ENCODE assay signal across 10 cellular contexts in the genomic region with DNA sequence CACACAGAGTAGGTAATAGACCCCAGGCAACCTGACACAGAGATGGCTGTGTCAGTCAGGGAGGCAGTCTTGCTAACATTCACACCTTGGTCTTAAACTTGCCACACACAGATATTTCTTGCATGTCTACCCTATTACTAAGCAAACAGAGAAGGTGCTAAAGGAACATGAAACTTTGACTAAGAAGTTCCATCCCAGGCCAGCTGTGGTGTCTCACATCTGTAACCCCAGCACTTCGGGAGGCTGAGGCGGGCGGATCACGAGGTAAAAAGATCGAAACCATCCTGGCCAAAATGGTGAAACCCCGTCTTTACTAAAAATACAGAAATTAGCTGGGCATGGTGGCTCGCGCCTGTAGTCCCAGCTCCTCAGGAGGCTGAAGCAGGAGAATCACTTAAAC.
DNase-seq lines count a peak whose midpoint lies in the region; ATAC-seq and TF ChIP-seq lines count a peak whose summit lies in the region.
"Had no signal": no experiment of that assay in that cellular context is flagged by ENCODE, and none has a peak within 500 bp of the region (broad histone marks: within the 10 kb centered on the region; RNA-seq: fewer than 3 reads in every experiment).

No MANE protein-coding gene starts in this region.

- intact Hi-C loops in activated T-helper 1 cell treated with anti-CD3 and anti-CD28 coated beads, Interleukin-12 subunit alpha, Interleukin-12 subunit beta, Interleukin-2, Interleukin-4 antibody, amounts not matched to agents 30 ng/mL and 10 ng/mL and 1 ng/mL, durations not matched to agents 14 hours and 24 hours and 36 hours (cut with micrococcal nuclease): loop anchor here (1.0 kb wide), 7 partner anchors 9 to 599 kb away; no protein-coding TSS in a partner anchor

- peak overlapping the region; percentile 94 for H3K27ac Mint-ChIP-seq in activated T-helper 1 cell treated with anti-CD3 and anti-CD28 coated beads, Interleukin-12 subunit alpha, Interleukin-12 subunit beta, Interleukin-2, Interleukin-4 antibody, amounts not matched to agents 30 ng/mL and 10 ng/mL and 1 ng/mL, durations not matched to agents 14 hours and 24 hours and 36 hours
- no peak overlapping the region for H3K27ac Mint-ChIP-seq in osteocyte (ENCODE audit: unreplicated experiment)

- peak; percentile 65 for DNase-seq in NK-92 treated with Interleukin-12 subunit alpha and Interleukin-12 subunit beta, amount 100 ng/mL, for 24 hours (lab: John Stamatoyannopoulos, UW)
- DNase-seq in NK-92 (lab: John Stamatoyannopoulos, UW; ENCODE audit: unreplicated experiment) (no peak), osteocyte (ENCODE audit: extremely low spot score, unreplicated experiment) (no peak), DMS153 treated with DMSO at 0.1 percent for 48 hours (lab: John Stamatoyannopoulos, UW; ENCODE audit: unreplicated experiment) (no peak), NOMO-1 (lab: John Stamatoyannopoulos, UW; ENCODE audit: unreplicated experiment in 2 of 2) (no peak)
- peak; percentile 48 for DNase-seq in activated T-helper 1 cell treated with anti-CD3 and anti-CD28 coated beads, Interleukin-12 subunit alpha, Interleukin-12 subunit beta, Interleukin-2, Interleukin-4 antibody, amounts not matched to agents 30 ng/mL and 10 ng/mL and 1 ng/mL, durations not matched to agents 14 hours and 24 hours and 36 hours (ENCODE audit: low spot score)
- peak; percentile 33 for DNase-seq in stimulated activated CD8-positive, alpha-beta memory T cell treated with anti-CD3 and anti-CD28 coated beads, Interleukin-7, amount 100 ng/mL, for 24 hours (ENCODE audit: low read depth)
- DNase-seq: NCI-H1105 treated with DMSO at 0.1 percent for 48 hours, right lobe of liver had no signal

- ATAC-seq in HG03342 (IDR thresholded peaks at IDR 0.05; ENCODE audit: unreplicated experiment): peak; percentile 85

- H3K36me3 Mint-ChIP-seq in activated T-helper 1 cell treated with anti-CD3 and anti-CD28 coated beads, Interleukin-12 subunit alpha, Interleukin-12 subunit beta, Interleukin-2, Interleukin-4 antibody, amounts not matched to agents 30 ng/mL and 10 ng/mL and 1 ng/mL, durations not matched to agents 14 hours and 24 hours and 36 hours (ENCODE audit: low read depth): peaks cover 5% of the 10 kb centered on the region
- no peaks in the 10 kb centered on the region for H3K36me3 Mint-ChIP-seq in osteocyte (ENCODE audit: unreplicated experiment)

- H3K27me3 Mint-ChIP-seq in activated T-helper 1 cell treated with anti-CD3 and anti-CD28 coated beads, Interleukin-12 subunit alpha, Interleukin-12 subunit beta, Interleukin-2, Interleukin-4 antibody, amounts not matched to agents 30 ng/mL and 10 ng/mL and 1 ng/mL, durations not matched to agents 14 hours and 24 hours and 36 hours (ENCODE audit: insufficient read depth): no peaks in the 10 kb centered on the region
- peaks cover under 1% of the 10 kb centered on the region for H3K27me3 Mint-ChIP-seq in osteocyte (ENCODE audit: unreplicated experiment)

- H3K4me3 Mint-ChIP-seq in activated T-helper 1 cell treated with anti-CD3 and anti-CD28 coated beads, Interleukin-12 subunit alpha, Interleukin-12 subunit beta, Interleukin-2, Interleukin-4 antibody, amounts not matched to agents 30 ng/mL and 10 ng/mL and 1 ng/mL, durations not matched to agents 14 hours and 24 hours and 36 hours: peak overlapping the region; percentile 31
- H3K4me3 Mint-ChIP-seq in osteocyte (ENCODE audit: unreplicated experiment): no peak overlapping the region

- H3K4me1 Mint-ChIP-seq in activated T-helper 1 cell treated with anti-CD3 and anti-CD28 coated beads, Interleukin-12 subunit alpha, Interleukin-12 subunit beta, Interleukin-2, Interleukin-4 antibody, amounts not matched to agents 30 ng/mL and 10 ng/mL and 1 ng/mL, durations not matched to agents 14 hours and 24 hours and 36 hours (ENCODE audit: low read depth): peaks cover 53% of the 10 kb centered on the region
- peaks cover 25% of the 10 kb centered on the region for H3K4me1 Mint-ChIP-seq in osteocyte (ENCODE audit: unreplicated experiment)

- no peak for TF ChIP-seq CTCF in osteocyte (IDR thresholded peaks at IDR 0.05)

- peaks cover 4% of the 10 kb centered on the region for H3K9me3 Mint-ChIP-seq in activated T-helper 1 cell treated with anti-CD3 and anti-CD28 coated beads, Interleukin-12 subunit alpha, Interleukin-12 subunit beta, Interleukin-2, Interleukin-4 antibody, amounts not matched to agents 30 ng/mL and 10 ng/mL and 1 ng/mL, durations not matched to agents 14 hours and 24 hours and 36 hours
- no peaks in the 10 kb centered on the region for H3K9me3 Mint-ChIP-seq in osteocyte (ENCODE audit: unreplicated experiment)

Comparison
In these comparisons a context has a peak if more than half of its experiments do, and no peak if none do; other contexts are left out.
1. DNase-seq: peak in NK-92 treated with Interleukin-12 subunit alpha and Interleukin-12 subunit beta, amount 100 ng/mL, for 24 hours (single experiment), activated T-helper 1 cell treated with anti-CD3 and anti-CD28 coated beads, Interleukin-12 subunit alpha, Interleukin-12 subunit beta, Interleukin-2, Interleukin-4 antibody, amounts not matched to agents 30 ng/mL and 10 ng/mL and 1 ng/mL, durations not matched to agents 14 hours and 24 hours and 36 hours (single experiment) and stimulated activated CD8-positive, alpha-beta memory T cell treated with anti-CD3 and anti-CD28 coated beads, Interleukin-7, amount 100 ng/mL, for 24 hours (single experiment); none in NK-92 (single experiment), osteocyte (single experiment), DMS153 treated with DMSO at 0.1 percent for 48 hours (single experiment) and NOMO-1 (0 of 2).